In genomic region chr5:178859625-178860521, GRCh38 we compare ENCODE assay signal across 8 cellular contexts.
DNase-seq lines count a peak whose midpoint lies in the region; ATAC-seq and TF ChIP-seq lines count a peak whose summit lies in the region.

ZNF354B (plus strand) TSS chr5:178859953; CDS start chr5:178861048, 1,095 bp downstream.

- TF ChIP-seq CTCF in astrocyte of the spinal cord (IDR thresholded peaks at IDR 0.05; ENCODE audit: low read depth, low read length) = peak; percentile 4

- ATAC-seq in GM18505 (IDR thresholded peaks at IDR 0.05; ENCODE audit: unreplicated experiment) = peak; percentile 96
- ATAC-seq in HG02943 (IDR thresholded peaks at IDR 0.05; ENCODE audit: low read depth, unreplicated experiment) = peak; percentile 97

- H3K4me3 ChIP-seq in astrocyte of the spinal cord (ENCODE audit: low read depth, low read length) = peak within 1 kb of the TSS; percentile 56

- peak; percentile 66 for TF ChIP-seq POLR2A in GM18505 (IDR thresholded peaks at IDR 0.05; ENCODE audit: borderline replicate concordance, extremely low read depth, insufficient read depth, insufficient read length)

- in situ Hi-C loops in astrocyte of the spinal cord (cut with HindIII; ENCODE audit: low sequenced_read_pairs) = no loop called here

- DNase-seq in NCI-H1930 (lab: John Stamatoyannopoulos, UW) (peak; percentile 77 to 83), T-helper 9 cell (peak; percentile 70), astrocyte of the spinal cord (ENCODE audit: low read depth, low spot score) (peak; percentile 95), hippocampal formation (lab: John Stamatoyannopoulos, UW) (peak; percentile 92 to 94), retina (peak; percentile 95), NK-92 (lab: John Stamatoyannopoulos, UW; ENCODE audit: unreplicated experiment) (no peak)
